ENCODE assay signal across 26 cellular contexts in the genomic region with DNA sequence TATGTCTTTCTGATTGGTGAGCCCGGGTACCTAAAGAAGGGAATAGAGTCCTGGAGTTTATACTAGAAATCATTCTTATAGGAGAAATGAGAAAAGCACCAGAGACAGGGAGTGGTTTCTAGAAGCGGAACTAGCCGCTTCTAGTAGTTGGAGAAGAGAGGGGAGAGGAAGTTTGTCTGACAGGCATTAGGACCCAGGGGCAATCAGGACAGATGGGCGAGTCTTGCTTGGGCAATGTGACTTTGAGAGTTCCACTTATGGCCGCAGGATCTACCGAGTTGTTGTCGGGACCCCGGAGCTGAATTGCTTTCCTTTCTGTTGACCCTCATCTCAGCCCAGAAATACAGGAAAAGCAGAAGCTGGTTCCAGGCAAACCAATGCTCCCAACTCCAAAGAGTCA.
"Had no signal": no experiment of that assay in that cellular context is flagged by ENCODE, and none has a peak within 500 bp of the region (broad histone marks: within the 10 kb centered on the region; RNA-seq: fewer than 3 reads in every experiment).

No MANE protein-coding gene starts in this region.

- ATAC-seq: effector memory CD8-positive, alpha-beta T cell; heart right ventricle; left cardiac atrium; left lung; naive thymus-derived CD8-positive, alpha-beta T cell; stimulated activated memory B cell treated with anti-CD40 and anti-IgM and Interleukin-4, amounts not matched to agents 10 μg/mL and 1 μg/mL and 100 μg/mL, for 72 hours; upper lobe of right lung had no signal

- H3K36me3 ChIP-seq: esophagus squamous epithelium, heart right ventricle, left lung, prostate gland, right atrium auricular region, sigmoid colon, transverse colon, upper lobe of right lung, uterus had no signal

- FAIRE-seq: endometrium, islet of Langerhans had no signal

- H3K9me3 ChIP-seq: prostate gland, uterus had no signal

- H3K4me3 ChIP-seq: esophagus squamous epithelium, heart right ventricle, left lung, prostate gland, right atrium auricular region, sigmoid colon, transverse colon, upper lobe of right lung, uterus had no signal

- H3K4me1 ChIP-seq: esophagus squamous epithelium, heart right ventricle, left lung, prostate gland, right atrium auricular region, sigmoid colon, transverse colon, upper lobe of right lung, uterus had no signal

- H3K27me3 ChIP-seq: esophagus squamous epithelium, heart right ventricle, left lung, right atrium auricular region, sigmoid colon, transverse colon, upper lobe of right lung, uterus had no signal

- DNase-seq: cortex of kidney; effector memory CD8-positive, alpha-beta T cell; erythroblast; esophagus squamous epithelium; foreskin melanocyte; glutamatergic neuron; heart right ventricle; hippocampal formation; left cardiac atrium; left lung; mesendoderm; midbrain; naive thymus-derived CD8-positive, alpha-beta T cell; nephron progenitor cell; nucleus accumbens; sigmoid colon; stimulated activated CD4-positive, alpha-beta T cell treated with anti-CD3 and anti-CD28 coated beads, Interleukin-2, amount 100 ng/mL, for 24 hours; stimulated activated CD4-positive, alpha-beta T cell treated with anti-CD3 and anti-CD28 coated beads, Interleukin-4, amount 100 ng/mL, for 24 hours; transverse colon; upper lobe of right lung; uterus had no signal

- H3K27ac ChIP-seq: esophagus squamous epithelium, heart right ventricle, left lung, prostate gland, right atrium auricular region, sigmoid colon, transverse colon, upper lobe of right lung, uterus had no signal
